In the genomic region with DNA sequence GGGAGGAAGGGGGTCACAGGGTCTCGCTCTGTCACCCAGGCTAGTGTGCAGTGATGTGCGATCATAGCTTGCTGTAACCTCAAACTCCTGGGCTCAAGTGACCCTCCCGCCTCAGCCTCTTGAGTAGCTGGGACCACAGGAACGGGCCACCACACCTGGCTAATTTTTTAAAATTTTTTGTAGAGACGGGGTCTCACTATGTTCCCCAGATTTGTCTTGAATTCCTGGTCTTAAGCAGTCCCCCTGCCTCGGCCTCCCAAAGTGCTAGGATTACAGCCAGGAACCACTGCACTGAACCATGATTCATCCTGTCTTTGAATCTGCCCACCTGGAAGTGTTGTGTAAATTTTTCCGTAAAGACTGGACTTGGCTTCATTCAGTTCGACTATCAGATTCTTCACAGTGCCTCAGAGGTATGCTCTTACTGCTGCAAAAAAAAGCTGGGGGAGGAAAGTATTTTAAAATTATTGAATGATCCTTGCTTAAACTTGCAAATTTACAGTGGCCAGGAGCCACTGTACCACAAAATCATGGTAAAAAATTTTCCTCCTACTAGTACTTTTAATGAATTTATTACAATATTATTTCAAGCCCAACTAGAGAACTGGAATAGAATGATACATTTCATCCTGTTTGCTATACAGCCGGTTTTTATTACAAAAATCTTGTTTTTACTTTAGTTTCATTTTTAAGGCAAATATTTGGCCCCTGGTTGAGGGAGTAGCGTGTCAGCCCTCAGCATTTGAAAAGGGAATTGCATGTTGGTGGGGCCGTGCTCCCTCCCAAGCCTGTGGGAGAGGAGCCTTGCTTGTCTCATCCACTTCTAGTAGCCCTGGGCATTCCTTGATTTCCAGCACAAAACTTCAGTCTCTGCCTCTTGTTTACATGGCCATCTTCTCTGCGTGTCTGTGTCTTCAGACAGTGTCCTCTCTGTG, we compare ENCODE assay signal across 10 cellular contexts.
DNase-seq lines count a peak whose midpoint lies in the region; ATAC-seq, FAIRE-seq and TF ChIP-seq lines count a peak whose summit lies in the region.
"Had no signal": no experiment of that assay in that cellular context is flagged by ENCODE, and none has a peak within 500 bp of the region (broad histone marks: within the 10 kb centered on the region; RNA-seq: fewer than 3 reads in every experiment).

No MANE protein-coding gene starts in this region.

- TF ChIP-seq POLR2A in heart left ventricle (IDR thresholded peaks at IDR 0.05) (no peak), adrenal gland (IDR thresholded peaks at IDR 0.05) (no peak)

- peaks cover 6 to 43% (median 25%) of the 10 kb centered on the region in 12 donors for H3K4me1 ChIP-seq in heart left ventricle
- peaks cover 0 to 49% (median 44%) of the 10 kb centered on the region in 9 donors for H3K4me1 ChIP-seq in heart right ventricle
- H3K4me1 ChIP-seq in adrenal gland (replicated peaks in 1 of 2): peaks cover 0 to 32% of the 10 kb centered on the region in 2 donors
- H3K4me1 ChIP-seq in kidney (ENCODE audit: control insufficient read depth in 1 of 2, insufficient read depth in 1 of 2, low read depth in 1 of 2, low read length in 2 of 2): peaks cover 12 to 33% of the 10 kb centered on the region in 2 donors

- H3K36me3 ChIP-seq in heart left ventricle (no peaks in the 10 kb centered on the region), heart right ventricle (no peaks in the 10 kb centered on the region), adrenal gland (replicated peaks in 1 of 2) (no peaks in the 10 kb centered on the region), kidney (ENCODE audit: control insufficient read depth in 1 of 2, insufficient read depth in 2 of 2, low read length in 2 of 2) (no peaks in the 10 kb centered on the region)

- FAIRE-seq in urothelium cell line (lab: Jason Lieb, UNC): no peak
- no peak for FAIRE-seq in kidney (lab: Jason Lieb, UNC)

- DNase-seq in heart left ventricle: no peak
- DNase-seq in heart right ventricle: no peak
- no peak for DNase-seq in adrenal gland
- DNase-seq in kidney glomerular epithelial cell (lab: John Stamatoyannopoulos, UW): peak; percentile 23
- DNase-seq in urothelium cell line (ENCODE audit: low spot score): peak; percentile 29
- DNase-seq in LoVo (ENCODE audit: low spot score): no peak
- DNase-seq in kidney: no peak
- DNase-seq: MM.1S, NCI-H774 had no signal

- WGBS in heart left ventricle, 4 donors: 85 to 89% (median 87%) methylated on average over 12 of the region's 12 CpGs
- WGBS in heart right ventricle, 2 donors: 82 to 87% methylated on average over 12 of the region's 12 CpGs
- 80 to 82% (median 82%) methylated on average over 12 of the region's 12 CpGs for WGBS in adrenal gland, 4 donors

- H3K4me3 ChIP-seq in heart left ventricle: no peak overlapping the region
- H3K4me3 ChIP-seq in heart right ventricle: no peak overlapping the region
- H3K4me3 ChIP-seq in adrenal gland: no peak overlapping the region
- no peak overlapping the region for H3K4me3 ChIP-seq in kidney (ENCODE audit: low read length in 2 of 2)

- intact Hi-C loops in heart left ventricle (cut with DNase I): no loop called here
- intact Hi-C loops in heart right ventricle (cut with DNase I): loop anchor here in 1 of 10 donors (10.0 kb wide), 1 partner anchor 104 kb away; no protein-coding TSS in a partner anchor
- intact Hi-C loops in adrenal gland (cut with DNase I): no loop called here
- intact Hi-C loops in kidney (cut with DNase I): no loop called here

- ATAC-seq in heart left ventricle: no peak
- no peak for ATAC-seq in heart right ventricle
- no peak for ATAC-seq in HG03442 (IDR thresholded peaks at IDR 0.05; ENCODE audit: unreplicated experiment)

- peak overlapping the region in 7 of 12 donors; percentile 24 to 83 (median 34) for H3K27ac ChIP-seq in heart left ventricle
- peak overlapping the region in 5 of 10 donors; percentile 38 to 81 (median 63) for H3K27ac ChIP-seq in heart right ventricle
- peak overlapping the region in 3 of 5 donors; percentile 2 to 54 (median 31) for H3K27ac ChIP-seq in adrenal gland
- peak overlapping the region in 1 of 2 donors; percentile 26 for H3K27ac ChIP-seq in kidney (ENCODE audit: low read depth in 2 of 2, low read length in 2 of 2)

- H3K27me3 ChIP-seq in heart left ventricle: no peaks in the 10 kb centered on the region
- no peaks in the 10 kb centered on the region for H3K27me3 ChIP-seq in heart right ventricle
- no peaks in the 10 kb centered on the region for H3K27me3 ChIP-seq in adrenal gland

- TF ChIP-seq CTCF in heart left ventricle (IDR thresholded peaks at IDR 0.05): no peak
- TF ChIP-seq CTCF in heart right ventricle (IDR thresholded peaks at IDR 0.05): no peak
- no peak for TF ChIP-seq CTCF in adrenal gland (IDR thresholded peaks at IDR 0.05)
- TF ChIP-seq CTCF in kidney (IDR thresholded peaks at IDR 0.05; ENCODE audit: borderline replicate concordance, extremely low read depth, insufficient read depth): no peak

- H3K9me3 ChIP-seq in heart left ventricle (no peaks in the 10 kb centered on the region), heart right ventricle (no peaks in the 10 kb centered on the region), adrenal gland (replicated peaks in 1 of 3) (no peaks in the 10 kb centered on the region), kidney (ENCODE audit: control insufficient read depth in 1 of 2, low read length in 2 of 2) (no peaks in the 10 kb centered on the region)

- H3K9ac ChIP-seq in kidney (ENCODE audit: low read length in 2 of 2): no peak overlapping the region

Comparison
In these comparisons a context has a peak if more than half of its experiments do, and no peak if none do; other contexts are left out.
1. DNase-seq: peak in kidney glomerular epithelial cell (single experiment) and urothelium cell line (single experiment); none in heart left ventricle (0 of 5), heart right ventricle (0 of 2), adrenal gland (0 of 7), LoVo (single experiment) and kidney (single experiment).